8 cellular contexts compared by ENCODE assay signal in the genomic region with DNA sequence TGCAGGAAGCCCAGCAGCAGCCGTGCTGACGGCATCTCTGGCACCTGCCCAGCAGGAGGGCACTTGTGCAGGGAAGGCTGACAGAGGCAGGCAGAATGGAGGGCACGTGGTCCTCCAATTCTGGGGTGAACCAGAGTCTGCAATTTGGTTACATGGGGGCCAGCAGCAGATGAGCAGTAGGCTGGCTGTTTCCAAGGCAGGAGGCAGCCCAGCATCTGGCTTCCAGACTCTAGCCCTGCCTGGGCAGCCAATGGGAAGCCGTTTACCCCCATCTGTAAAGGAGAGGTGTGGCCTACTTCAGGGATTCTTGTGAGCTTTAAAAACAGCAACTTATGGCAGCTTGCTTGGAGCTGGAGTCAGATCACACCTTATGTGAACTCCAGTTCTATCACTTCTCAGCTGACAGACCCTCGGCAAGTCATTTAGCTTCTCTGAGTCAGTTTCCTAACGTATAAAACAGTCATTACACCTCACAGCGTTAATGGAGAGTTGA. TPM values are rescaled to one million over a fixed set of nuclear protein-coding genes. Genes with fewer than 3 reads are reported as not detected.
DNase-seq lines count a peak whose midpoint lies in the region; ATAC-seq lines count a peak whose summit lies in the region.

No MANE protein-coding gene starts in this region.

- ATAC-seq in HG02938 (IDR thresholded peaks at IDR 0.05; ENCODE audit: unreplicated experiment) (no peak), HG03442 (IDR thresholded peaks at IDR 0.05; ENCODE audit: unreplicated experiment) (no peak)

- DNase-seq in ELF-1 (ENCODE audit: low read depth, low spot score) (peak; percentile 30), NCI-H2227 treated with DMSO at 0.1 percent for 48 hours (lab: John Stamatoyannopoulos, UW) (peak; percentile 18), epidermal melanocyte (ENCODE audit: insufficient read length, low spot score) (peak; percentile 86), occipital lobe (lab: John Stamatoyannopoulos, UW) (peak; percentile 69), NCI-H146 (lab: John Stamatoyannopoulos, UW) (no peak), 8988T (no peak)

RNA-seq across cellular contexts. Expression of a gene that starts 27.9 kb away (rescaled TPM):
- total RNA-seq in occipital lobe: 15.0 TPM

RNA-seq across cellular contexts. Expression of a gene that starts 36.9 kb away (rescaled TPM):
- 7.3 TPM for total RNA-seq in occipital lobe

RNA-seq across cellular contexts. Expression of a gene that starts 45.0 kb away (rescaled TPM):
- 37.1 TPM for total RNA-seq in occipital lobe

Comparison
In these comparisons a context has a peak if more than half of its experiments do, and no peak if none do; other contexts are left out.
1. DNase-seq: peak in ELF-1 (single experiment), NCI-H2227 treated with DMSO at 0.1 percent for 48 hours (single experiment), epidermal melanocyte (single experiment) and occipital lobe (single experiment); none in NCI-H146 (single experiment) and 8988T (single experiment).